ENCODE assay signal across 1 cellular context in genomic region chr1:207241164-207241934, GRCh38.
TF ChIP-seq lines count a peak whose summit lies in the region.

No MANE protein-coding gene starts in this region.

TF ChIP-seq in K562, 482 proteins besides CTCF, POLR2A, EP300 and RAD21 (continued from another document and continues in another):
- TF ChIP-seq FUS (optimal IDR thresholded peaks at IDR 0.05; ENCODE audit: low read depth, low read length) (no peak), HLTF (IDR thresholded peaks at IDR 0.05) (no peak), HNRNPK (IDR thresholded peaks at IDR 0.05; ENCODE audit: low read depth, low read length, poor library complexity, severe bottlenecking) (no peak), SMARCB1 (IDR thresholded peaks at IDR 0.05; ENCODE audit: insufficient read length, low read depth) (no peak), RB1 (IDR thresholded peaks at IDR 0.05; ENCODE audit: low read depth) (no peak), MCM2 (IDR thresholded peaks at IDR 0.05; ENCODE audit: low read depth) (no peak), BCL6 (CRISPR knock-in tag; IDR thresholded peaks at IDR 0.05) (no peak), RBFOX2 (IDR thresholded peaks at IDR 0.05; ENCODE audit: low read depth, low read length) (no peak), CBX8 (IDR thresholded peaks at IDR 0.05; ENCODE audit: borderline replicate concordance, extremely low read depth, low read depth, low read length, poor library complexity, severe bottlenecking) (no peak), MTA2 (IDR thresholded peaks at IDR 0.05; ENCODE audit: low read depth) (no peak), SMARCA5 (IDR thresholded peaks at IDR 0.05) (no peak), ZNF23 (CRISPR knock-in tag; IDR thresholded peaks at IDR 0.05) (no peak), ZFP36 (IDR thresholded peaks at IDR 0.05; ENCODE audit: low read depth, low read length, partially characterized antibody) (no peak), ZFP91 (CRISPR knock-in tag; IDR thresholded peaks at IDR 0.05) (no peak), POLR3A (IDR thresholded peaks at IDR 0.05; ENCODE audit: borderline replicate concordance, extremely low read depth, insufficient read depth, insufficient read length) (no peak), BMI1 (IDR thresholded peaks at IDR 0.05; ENCODE audit: low read length) (no peak), TGIF2 (CRISPR knock-in tag; IDR thresholded peaks at IDR 0.05) (no peak), HES1 (IDR thresholded peaks at IDR 0.05; ENCODE audit: low read depth) (peak; percentile 23; the same call in 1 of the 2 replicates), E2F4 (CRISPR knock-in tag; IDR thresholded peaks at IDR 0.05; ENCODE audit: low read depth) (no peak), PKNOX1 (IDR thresholded peaks at IDR 0.05) (no peak), ZNF583 (CRISPR knock-in tag; IDR thresholded peaks at IDR 0.05) (no peak), GTF2E2 (tag; IDR thresholded peaks at IDR 0.05) (no peak), GATA2 (CRISPR knock-in tag; IDR thresholded peaks at IDR 0.05) (no peak), FOSL1 (tag; conservative IDR thresholded peaks at IDR 0.05) (0 out of 2 replicates have a peak, but pooled peaks have one; percentile 52), RBM25 (IDR thresholded peaks at IDR 0.05; ENCODE audit: low read depth, low read length, severe bottlenecking) (no peak), NFYB (IDR thresholded peaks at IDR 0.05; ENCODE audit: extremely low read depth, insufficient read length) (no peak), PPARD (CRISPR knock-in tag; IDR thresholded peaks at IDR 0.05) (no peak), MITF (IDR thresholded peaks at IDR 0.05) (no peak), CBFA2T2 (conservative IDR thresholded peaks at IDR 0.05) (no peak), ZNF551 (CRISPR knock-in tag; IDR thresholded peaks at IDR 0.05) (no peak)
- TF ChIP-seq, protein P1, sequence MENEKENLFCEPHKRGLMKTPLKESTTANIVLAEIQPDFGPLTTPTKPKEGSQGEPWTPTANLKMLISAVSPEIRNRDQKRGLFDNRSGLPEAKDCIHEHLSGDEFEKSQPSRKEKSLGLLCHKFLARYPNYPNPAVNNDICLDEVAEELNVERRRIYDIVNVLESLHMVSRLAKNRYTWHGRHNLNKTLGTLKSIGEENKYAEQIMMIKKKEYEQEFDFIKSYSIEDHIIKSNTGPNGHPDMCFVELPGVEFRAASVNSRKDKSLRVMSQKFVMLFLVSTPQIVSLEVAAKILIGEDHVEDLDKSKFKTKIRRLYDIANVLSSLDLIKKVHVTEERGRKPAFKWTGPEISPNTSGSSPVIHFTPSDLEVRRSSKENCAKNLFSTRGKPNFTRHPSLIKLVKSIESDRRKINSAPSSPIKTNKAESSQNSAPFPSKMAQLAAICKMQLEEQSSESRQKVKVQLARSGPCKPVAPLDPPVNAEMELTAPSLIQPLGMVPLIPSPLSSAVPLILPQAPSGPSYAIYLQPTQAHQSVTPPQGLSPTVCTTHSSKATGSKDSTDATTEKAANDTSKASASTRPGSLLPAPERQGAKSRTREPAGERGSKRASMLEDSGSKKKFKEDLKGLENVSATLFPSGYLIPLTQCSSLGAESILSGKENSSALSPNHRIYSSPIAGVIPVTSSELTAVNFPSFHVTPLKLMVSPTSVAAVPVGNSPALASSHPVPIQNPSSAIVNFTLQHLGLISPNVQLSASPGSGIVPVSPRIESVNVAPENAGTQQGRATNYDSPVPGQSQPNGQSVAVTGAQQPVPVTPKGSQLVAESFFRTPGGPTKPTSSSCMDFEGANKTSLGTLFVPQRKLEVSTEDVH (IDR thresholded peaks at IDR 0.05; ENCODE audit: low read depth, partially characterized antibody), result no peak
- TF ChIP-seq, protein P2, sequence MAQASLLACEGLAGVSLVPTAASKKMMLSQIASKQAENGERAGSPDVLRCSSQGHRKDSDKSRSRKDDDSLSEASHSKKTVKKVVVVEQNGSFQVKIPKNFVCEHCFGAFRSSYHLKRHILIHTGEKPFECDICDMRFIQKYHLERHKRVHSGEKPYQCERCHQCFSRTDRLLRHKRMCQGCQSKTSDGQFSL (CRISPR knock-in tag; IDR thresholded peaks at IDR 0.05), result no peak
- TF ChIP-seq, protein P2 (tag; IDR thresholded peaks at IDR 0.05), result no peak
- TF ChIP-seq, protein P3, sequence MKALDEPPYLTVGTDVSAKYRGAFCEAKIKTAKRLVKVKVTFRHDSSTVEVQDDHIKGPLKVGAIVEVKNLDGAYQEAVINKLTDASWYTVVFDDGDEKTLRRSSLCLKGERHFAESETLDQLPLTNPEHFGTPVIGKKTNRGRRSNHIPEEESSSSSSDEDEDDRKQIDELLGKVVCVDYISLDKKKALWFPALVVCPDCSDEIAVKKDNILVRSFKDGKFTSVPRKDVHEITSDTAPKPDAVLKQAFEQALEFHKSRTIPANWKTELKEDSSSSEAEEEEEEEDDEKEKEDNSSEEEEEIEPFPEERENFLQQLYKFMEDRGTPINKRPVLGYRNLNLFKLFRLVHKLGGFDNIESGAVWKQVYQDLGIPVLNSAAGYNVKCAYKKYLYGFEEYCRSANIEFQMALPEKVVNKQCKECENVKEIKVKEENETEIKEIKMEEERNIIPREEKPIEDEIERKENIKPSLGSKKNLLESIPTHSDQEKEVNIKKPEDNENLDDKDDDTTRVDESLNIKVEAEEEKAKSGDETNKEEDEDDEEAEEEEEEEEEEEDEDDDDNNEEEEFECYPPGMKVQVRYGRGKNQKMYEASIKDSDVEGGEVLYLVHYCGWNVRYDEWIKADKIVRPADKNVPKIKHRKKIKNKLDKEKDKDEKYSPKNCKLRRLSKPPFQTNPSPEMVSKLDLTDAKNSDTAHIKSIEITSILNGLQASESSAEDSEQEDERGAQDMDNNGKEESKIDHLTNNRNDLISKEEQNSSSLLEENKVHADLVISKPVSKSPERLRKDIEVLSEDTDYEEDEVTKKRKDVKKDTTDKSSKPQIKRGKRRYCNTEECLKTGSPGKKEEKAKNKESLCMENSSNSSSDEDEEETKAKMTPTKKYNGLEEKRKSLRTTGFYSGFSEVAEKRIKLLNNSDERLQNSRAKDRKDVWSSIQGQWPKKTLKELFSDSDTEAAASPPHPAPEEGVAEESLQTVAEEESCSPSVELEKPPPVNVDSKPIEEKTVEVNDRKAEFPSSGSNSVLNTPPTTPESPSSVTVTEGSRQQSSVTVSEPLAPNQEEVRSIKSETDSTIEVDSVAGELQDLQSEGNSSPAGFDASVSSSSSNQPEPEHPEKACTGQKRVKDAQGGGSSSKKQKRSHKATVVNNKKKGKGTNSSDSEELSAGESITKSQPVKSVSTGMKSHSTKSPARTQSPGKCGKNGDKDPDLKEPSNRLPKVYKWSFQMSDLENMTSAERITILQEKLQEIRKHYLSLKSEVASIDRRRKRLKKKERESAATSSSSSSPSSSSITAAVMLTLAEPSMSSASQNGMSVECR (CRISPR knock-in tag; IDR thresholded peaks at IDR 0.05), result no peak
- TF ChIP-seq, protein P4, sequence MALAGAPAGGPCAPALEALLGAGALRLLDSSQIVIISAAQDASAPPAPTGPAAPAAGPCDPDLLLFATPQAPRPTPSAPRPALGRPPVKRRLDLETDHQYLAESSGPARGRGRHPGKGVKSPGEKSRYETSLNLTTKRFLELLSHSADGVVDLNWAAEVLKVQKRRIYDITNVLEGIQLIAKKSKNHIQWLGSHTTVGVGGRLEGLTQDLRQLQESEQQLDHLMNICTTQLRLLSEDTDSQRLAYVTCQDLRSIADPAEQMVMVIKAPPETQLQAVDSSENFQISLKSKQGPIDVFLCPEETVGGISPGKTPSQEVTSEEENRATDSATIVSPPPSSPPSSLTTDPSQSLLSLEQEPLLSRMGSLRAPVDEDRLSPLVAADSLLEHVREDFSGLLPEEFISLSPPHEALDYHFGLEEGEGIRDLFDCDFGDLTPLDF (CRISPR knock-in tag; IDR thresholded peaks at IDR 0.05), result no peak
- TF ChIP-seq, protein P5, sequence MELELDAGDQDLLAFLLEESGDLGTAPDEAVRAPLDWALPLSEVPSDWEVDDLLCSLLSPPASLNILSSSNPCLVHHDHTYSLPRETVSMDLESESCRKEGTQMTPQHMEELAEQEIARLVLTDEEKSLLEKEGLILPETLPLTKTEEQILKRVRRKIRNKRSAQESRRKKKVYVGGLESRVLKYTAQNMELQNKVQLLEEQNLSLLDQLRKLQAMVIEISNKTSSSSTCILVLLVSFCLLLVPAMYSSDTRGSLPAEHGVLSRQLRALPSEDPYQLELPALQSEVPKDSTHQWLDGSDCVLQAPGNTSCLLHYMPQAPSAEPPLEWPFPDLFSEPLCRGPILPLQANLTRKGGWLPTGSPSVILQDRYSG (tag; conservative IDR thresholded peaks at IDR 0.05; ENCODE audit: low read depth), result no peak
- TF ChIP-seq, protein P6, sequence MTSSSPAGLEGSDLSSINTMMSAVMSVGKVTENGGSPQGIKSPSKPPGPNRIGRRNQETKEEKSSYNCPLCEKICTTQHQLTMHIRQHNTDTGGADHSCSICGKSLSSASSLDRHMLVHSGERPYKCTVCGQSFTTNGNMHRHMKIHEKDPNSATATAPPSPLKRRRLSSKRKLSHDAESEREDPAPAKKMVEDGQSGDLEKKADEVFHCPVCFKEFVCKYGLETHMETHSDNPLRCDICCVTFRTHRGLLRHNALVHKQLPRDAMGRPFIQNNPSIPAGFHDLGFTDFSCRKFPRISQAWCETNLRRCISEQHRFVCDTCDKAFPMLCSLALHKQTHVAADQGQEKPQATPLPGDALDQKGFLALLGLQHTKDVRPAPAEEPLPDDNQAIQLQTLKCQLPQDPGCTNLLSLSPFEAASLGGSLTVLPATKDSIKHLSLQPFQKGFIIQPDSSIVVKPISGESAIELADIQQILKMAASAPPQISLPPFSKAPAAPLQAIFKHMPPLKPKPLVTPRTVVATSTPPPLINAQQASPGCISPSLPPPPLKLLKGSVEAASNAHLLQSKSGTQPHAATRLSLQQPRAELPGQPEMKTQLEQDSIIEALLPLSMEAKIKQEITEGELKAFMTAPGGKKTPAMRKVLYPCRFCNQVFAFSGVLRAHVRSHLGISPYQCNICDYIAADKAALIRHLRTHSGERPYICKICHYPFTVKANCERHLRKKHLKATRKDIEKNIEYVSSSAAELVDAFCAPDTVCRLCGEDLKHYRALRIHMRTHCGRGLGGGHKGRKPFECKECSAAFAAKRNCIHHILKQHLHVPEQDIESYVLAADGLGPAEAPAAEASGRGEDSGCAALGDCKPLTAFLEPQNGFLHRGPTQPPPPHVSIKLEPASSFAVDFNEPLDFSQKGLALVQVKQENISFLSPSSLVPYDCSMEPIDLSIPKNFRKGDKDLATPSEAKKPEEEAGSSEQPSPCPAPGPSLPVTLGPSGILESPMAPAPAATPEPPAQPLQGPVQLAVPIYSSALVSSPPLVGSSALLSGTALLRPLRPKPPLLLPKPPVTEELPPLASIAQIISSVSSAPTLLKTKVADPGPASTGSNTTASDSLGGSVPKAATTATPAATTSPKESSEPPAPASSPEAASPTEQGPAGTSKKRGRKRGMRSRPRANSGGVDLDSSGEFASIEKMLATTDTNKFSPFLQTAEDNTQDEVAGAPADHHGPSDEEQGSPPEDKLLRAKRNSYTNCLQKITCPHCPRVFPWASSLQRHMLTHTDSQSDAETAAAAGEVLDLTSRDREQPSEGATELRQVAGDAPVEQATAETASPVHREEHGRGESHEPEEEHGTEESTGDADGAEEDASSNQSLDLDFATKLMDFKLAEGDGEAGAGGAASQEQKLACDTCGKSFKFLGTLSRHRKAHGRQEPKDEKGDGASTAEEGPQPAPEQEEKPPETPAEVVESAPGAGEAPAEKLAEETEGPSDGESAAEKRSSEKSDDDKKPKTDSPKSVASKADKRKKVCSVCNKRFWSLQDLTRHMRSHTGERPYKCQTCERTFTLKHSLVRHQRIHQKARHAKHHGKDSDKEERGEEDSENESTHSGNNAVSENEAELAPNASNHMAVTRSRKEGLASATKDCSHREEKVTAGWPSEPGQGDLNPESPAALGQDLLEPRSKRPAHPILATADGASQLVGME (CRISPR knock-in tag; IDR thresholded peaks at IDR 0.05), result 0 out of 2 replicates have a peak, but pooled peaks have one; percentile 43
